In the genomic region with DNA sequence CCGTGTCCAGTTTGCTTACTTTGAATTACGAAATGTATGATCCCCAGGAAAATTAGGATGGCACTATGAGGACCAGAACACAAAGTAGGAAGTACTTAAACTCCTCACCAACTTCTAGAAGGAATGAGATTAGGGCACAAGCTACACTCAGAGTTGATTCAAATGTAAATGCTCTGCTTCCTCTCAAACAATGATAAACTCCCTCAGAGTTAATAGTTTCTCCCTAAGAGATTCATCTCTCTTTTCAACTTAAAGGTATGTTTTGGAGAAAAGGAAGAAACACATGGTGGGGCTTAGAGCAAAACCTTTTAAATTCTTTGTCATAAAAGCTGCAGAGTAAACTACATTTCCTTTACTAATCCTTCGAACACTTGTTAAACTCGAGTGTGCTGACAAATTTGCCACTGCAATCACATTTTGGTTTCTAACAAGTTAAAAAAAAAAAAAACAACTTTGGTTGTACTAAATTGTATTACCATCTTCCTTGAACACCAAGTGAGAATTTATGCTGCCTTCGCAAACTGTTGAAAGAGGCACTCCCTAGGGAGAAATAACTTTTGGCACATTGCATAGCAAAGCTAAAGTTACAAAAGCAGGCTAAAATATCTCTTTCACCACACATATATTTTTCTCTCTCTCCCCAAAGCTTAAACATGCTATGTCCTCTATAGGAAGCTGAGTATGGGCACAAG, we compare ENCODE assay signal across 1 cellular context.
A peak's percentile ranks its signal among the peaks of the same experiment; 100 is the strongest.
TF ChIP-seq lines count a peak whose summit lies in the region.

No MANE protein-coding gene starts in this region.

TF ChIP-seq in H1, 55 proteins besides CTCF, POLR2A, EP300 and RAD21 (continued from another document):
- TF ChIP-seq, protein P1, sequence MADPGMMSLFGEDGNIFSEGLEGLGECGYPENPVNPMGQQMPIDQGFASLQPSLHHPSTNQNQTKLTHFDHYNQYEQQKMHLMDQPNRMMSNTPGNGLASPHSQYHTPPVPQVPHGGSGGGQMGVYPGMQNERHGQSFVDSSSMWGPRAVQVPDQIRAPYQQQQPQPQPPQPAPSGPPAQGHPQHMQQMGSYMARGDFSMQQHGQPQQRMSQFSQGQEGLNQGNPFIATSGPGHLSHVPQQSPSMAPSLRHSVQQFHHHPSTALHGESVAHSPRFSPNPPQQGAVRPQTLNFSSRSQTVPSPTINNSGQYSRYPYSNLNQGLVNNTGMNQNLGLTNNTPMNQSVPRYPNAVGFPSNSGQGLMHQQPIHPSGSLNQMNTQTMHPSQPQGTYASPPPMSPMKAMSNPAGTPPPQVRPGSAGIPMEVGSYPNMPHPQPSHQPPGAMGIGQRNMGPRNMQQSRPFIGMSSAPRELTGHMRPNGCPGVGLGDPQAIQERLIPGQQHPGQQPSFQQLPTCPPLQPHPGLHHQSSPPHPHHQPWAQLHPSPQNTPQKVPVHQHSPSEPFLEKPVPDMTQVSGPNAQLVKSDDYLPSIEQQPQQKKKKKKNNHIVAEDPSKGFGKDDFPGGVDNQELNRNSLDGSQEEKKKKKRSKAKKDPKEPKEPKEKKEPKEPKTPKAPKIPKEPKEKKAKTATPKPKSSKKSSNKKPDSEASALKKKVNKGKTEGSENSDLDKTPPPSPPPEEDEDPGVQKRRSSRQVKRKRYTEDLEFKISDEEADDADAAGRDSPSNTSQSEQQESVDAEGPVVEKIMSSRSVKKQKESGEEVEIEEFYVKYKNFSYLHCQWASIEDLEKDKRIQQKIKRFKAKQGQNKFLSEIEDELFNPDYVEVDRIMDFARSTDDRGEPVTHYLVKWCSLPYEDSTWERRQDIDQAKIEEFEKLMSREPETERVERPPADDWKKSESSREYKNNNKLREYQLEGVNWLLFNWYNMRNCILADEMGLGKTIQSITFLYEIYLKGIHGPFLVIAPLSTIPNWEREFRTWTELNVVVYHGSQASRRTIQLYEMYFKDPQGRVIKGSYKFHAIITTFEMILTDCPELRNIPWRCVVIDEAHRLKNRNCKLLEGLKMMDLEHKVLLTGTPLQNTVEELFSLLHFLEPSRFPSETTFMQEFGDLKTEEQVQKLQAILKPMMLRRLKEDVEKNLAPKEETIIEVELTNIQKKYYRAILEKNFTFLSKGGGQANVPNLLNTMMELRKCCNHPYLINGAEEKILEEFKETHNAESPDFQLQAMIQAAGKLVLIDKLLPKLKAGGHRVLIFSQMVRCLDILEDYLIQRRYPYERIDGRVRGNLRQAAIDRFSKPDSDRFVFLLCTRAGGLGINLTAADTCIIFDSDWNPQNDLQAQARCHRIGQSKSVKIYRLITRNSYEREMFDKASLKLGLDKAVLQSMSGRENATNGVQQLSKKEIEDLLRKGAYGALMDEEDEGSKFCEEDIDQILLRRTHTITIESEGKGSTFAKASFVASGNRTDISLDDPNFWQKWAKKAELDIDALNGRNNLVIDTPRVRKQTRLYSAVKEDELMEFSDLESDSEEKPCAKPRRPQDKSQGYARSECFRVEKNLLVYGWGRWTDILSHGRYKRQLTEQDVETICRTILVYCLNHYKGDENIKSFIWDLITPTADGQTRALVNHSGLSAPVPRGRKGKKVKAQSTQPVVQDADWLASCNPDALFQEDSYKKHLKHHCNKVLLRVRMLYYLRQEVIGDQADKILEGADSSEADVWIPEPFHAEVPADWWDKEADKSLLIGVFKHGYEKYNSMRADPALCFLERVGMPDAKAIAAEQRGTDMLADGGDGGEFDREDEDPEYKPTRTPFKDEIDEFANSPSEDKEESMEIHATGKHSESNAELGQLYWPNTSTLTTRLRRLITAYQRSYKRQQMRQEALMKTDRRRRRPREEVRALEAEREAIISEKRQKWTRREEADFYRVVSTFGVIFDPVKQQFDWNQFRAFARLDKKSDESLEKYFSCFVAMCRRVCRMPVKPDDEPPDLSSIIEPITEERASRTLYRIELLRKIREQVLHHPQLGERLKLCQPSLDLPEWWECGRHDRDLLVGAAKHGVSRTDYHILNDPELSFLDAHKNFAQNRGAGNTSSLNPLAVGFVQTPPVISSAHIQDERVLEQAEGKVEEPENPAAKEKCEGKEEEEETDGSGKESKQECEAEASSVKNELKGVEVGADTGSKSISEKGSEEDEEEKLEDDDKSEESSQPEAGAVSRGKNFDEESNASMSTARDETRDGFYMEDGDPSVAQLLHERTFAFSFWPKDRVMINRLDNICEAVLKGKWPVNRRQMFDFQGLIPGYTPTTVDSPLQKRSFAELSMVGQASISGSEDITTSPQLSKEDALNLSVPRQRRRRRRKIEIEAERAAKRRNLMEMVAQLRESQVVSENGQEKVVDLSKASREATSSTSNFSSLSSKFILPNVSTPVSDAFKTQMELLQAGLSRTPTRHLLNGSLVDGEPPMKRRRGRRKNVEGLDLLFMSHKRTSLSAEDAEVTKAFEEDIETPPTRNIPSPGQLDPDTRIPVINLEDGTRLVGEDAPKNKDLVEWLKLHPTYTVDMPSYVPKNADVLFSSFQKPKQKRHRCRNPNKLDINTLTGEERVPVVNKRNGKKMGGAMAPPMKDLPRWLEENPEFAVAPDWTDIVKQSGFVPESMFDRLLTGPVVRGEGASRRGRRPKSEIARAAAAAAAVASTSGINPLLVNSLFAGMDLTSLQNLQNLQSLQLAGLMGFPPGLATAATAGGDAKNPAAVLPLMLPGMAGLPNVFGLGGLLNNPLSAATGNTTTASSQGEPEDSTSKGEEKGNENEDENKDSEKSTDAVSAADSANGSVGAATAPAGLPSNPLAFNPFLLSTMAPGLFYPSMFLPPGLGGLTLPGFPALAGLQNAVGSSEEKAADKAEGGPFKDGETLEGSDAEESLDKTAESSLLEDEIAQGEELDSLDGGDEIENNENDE (IDR thresholded peaks at IDR 0.05; ENCODE audit: insufficient replicate concordance, low read length), result peak; percentile 97
- no peak for TF ChIP-seq PHF8 (conservative IDR thresholded peaks at IDR 0.05; ENCODE audit: low read depth, low read length)
- peak; percentile 93 for TF ChIP-seq POU5F1 (IDR thresholded peaks at IDR 0.05; ENCODE audit: low read depth, low read length)
- TF ChIP-seq FOSL1 (IDR thresholded peaks at IDR 0.05; ENCODE audit: insufficient read depth, low read depth, low read length), result no peak
